In genomic region chr19:45794627-45795026, GRCh38 we compare ENCODE assay signal across 16 cellular contexts. TPM values are rescaled to one million over a fixed set of nuclear protein-coding genes. Genes with fewer than 3 reads are reported as not detected.
"Had no signal": no experiment of that assay in that cellular context is flagged by ENCODE, and none has a peak within 500 bp of the region (broad histone marks: within the 10 kb centered on the region; RNA-seq: fewer than 3 reads in every experiment).

No MANE protein-coding gene starts in this region.

- H3K4me3 ChIP-seq: hepatocyte, lower lobe of right lung, tibial nerve, vagina had no signal

- H3K9me3 ChIP-seq: lower lobe of right lung, tibial nerve, vagina had no signal

- H3K27ac ChIP-seq: brain microvascular endothelial cell, hepatocyte, lower lobe of right lung, vagina had no signal

- H3K9me3 Mint-ChIP-seq: activated T-helper 17 cell treated with anti-CD3 and anti-CD28 coated beads, Interleukin-2, amount 50 U/mL, for 72 hours; nephron progenitor cell; stimulated activated naive CD8-positive, alpha-beta T cell treated with anti-CD3 and anti-CD28 coated beads, Interleukin-15, Interleukin-2, amounts not matched to agents 100 ng/mL and 50 ng/mL, for 24 hours had no signal

- H3K4me2 ChIP-seq: hepatocyte had no signal

- ATAC-seq: activated CD8-positive, alpha-beta memory T cell treated with anti-CD3 and anti-CD28 coated beads, Interleukin-2, amount 10 ng/mL, durations not matched to agents 7 days and 5 days; activated T-helper 17 cell treated with anti-CD3 and anti-CD28 coated beads, Interleukin-2, amount 50 U/mL, for 72 hours; lower lobe of right lung had no signal

- H3K27me3 ChIP-seq: brain microvascular endothelial cell, hepatocyte, tibial nerve, vagina had no signal

- H2AFZ ChIP-seq: hepatocyte had no signal

- H3K4me3 Mint-ChIP-seq: activated CD8-positive, alpha-beta memory T cell treated with anti-CD3 and anti-CD28 coated beads, Interleukin-2, amount 10 ng/mL, durations not matched to agents 7 days and 5 days; stimulated activated naive CD8-positive, alpha-beta T cell treated with anti-CD3 and anti-CD28 coated beads, Interleukin-15, Interleukin-2, amounts not matched to agents 100 ng/mL and 50 ng/mL, for 24 hours had no signal

- DNase-seq: activated CD4-positive, alpha-beta T cell treated with anti-CD3 and anti-CD28 coated beads, Interleukin-2, amount 50 U/mL, for 4 hours; activated CD4-positive, CD25-positive, alpha-beta regulatory T cell treated with anti-CD3 and anti-CD28 coated beads, Interleukin-2, amount 50 U/mL, for 72 hours; activated CD8-positive, alpha-beta memory T cell treated with anti-CD3 and anti-CD28 coated beads, Interleukin-2, amount 10 ng/mL, durations not matched to agents 7 days and 5 days; activated naive CD4-positive, alpha-beta T cell; brain microvascular endothelial cell; effector CD8-positive, alpha-beta T cell; lower lobe of right lung; nephron progenitor cell; stimulated activated CD4-positive, alpha-beta T cell treated with anti-CD3 and anti-CD28 coated beads, Interleukin-2, amount 100 ng/mL, for 24 hours had no signal

- H3K27ac Mint-ChIP-seq: activated CD8-positive, alpha-beta memory T cell treated with anti-CD3 and anti-CD28 coated beads, Interleukin-2, amount 10 ng/mL, durations not matched to agents 7 days and 5 days; nephron progenitor cell; stimulated activated naive CD8-positive, alpha-beta T cell treated with anti-CD3 and anti-CD28 coated beads, Interleukin-15, Interleukin-2, amounts not matched to agents 100 ng/mL and 50 ng/mL, for 24 hours had no signal

RNA-seq across cellular contexts. Expression of gene RSPH6A, which starts 20.5 kb away (rescaled TPM):
- total RNA-seq: glomerular endothelial cell, hepatocyte, posterior vena cava, vagina had no signal
- polyA plus RNA-seq: hepatocyte had no signal
